15 cellular contexts compared by ENCODE assay signal in genomic region chr4:113003841-113004240, GRCh38.
"Had no signal": no experiment of that assay in that cellular context is flagged by ENCODE, and none has a peak within 500 bp of the region (broad histone marks: within the 10 kb centered on the region; RNA-seq: fewer than 3 reads in every experiment).

No MANE protein-coding gene starts in this region.

- H3K4me3 ChIP-seq: esophagus squamous epithelium, gastrocnemius medialis, neural progenitor cell, tibial artery had no signal

- H3K27me3 ChIP-seq: esophagus squamous epithelium, gastrocnemius medialis, neural progenitor cell, tibial artery had no signal

- H3K36me3 ChIP-seq: esophagus squamous epithelium, gastrocnemius medialis, neural progenitor cell, tibial artery had no signal

- ATAC-seq: gastrocnemius medialis, T-cell had no signal

- DNase-seq: activated CD4-positive, alpha-beta T cell treated with anti-CD3 and anti-CD28 coated beads, Interleukin-2, amount 50 U/mL, for 48 hours; activated naive CD4-positive, alpha-beta T cell treated with anti-CD3 and anti-CD28 coated beads for 36 hours; activated T-cell treated with anti-CD3 and anti-CD28 coated beads, Interleukin-2, amount 50 U/mL, for 1 hour; caudate nucleus; esophagus squamous epithelium; gastrocnemius medialis; naive B cell; stimulated activated CD4-positive, alpha-beta T cell treated with anti-CD3 and anti-CD28 coated beads, Interleukin-2, amount 100 ng/mL, for 48 hours; stimulated activated naive CD4-positive, alpha-beta T cell; T-cell; T-helper 9 cell; tibial artery had no signal

- FAIRE-seq: astrocyte, islet of Langerhans had no signal
